In genomic region chr1:113811888-113812660, GRCh38 we compare ENCODE assay signal across 8 cellular contexts. TPM values are rescaled to one million over a fixed set of nuclear protein-coding genes. Genes with fewer than 3 reads are reported as not detected.
DNase-seq lines count a peak whose midpoint lies in the region; ATAC-seq and TF ChIP-seq lines count a peak whose summit lies in the region.

TSS of gene RSBN1 (minus strand) at chr1:113812476. CDS start at chr1:113812412, 64 bp downstream.

- H3K4me1 ChIP-seq in spleen = peaks cover 21 to 52% (median 43%) of the 10 kb centered on the region in 6 donors

- H3K9me3 ChIP-seq in spleen = no peaks in the 10 kb centered on the region

- H3K4me3 ChIP-seq in spleen = peak within 1 kb of the TSS; percentile 66 to 95 (median 76)

- TF ChIP-seq POLR2A in GM18951 (IDR thresholded peaks at IDR 0.05; ENCODE audit: extremely low read depth, insufficient read depth, insufficient read length) (peak; percentile 86), spleen (IDR thresholded peaks at IDR 0.05) (peak in 2 of 3 donors; percentile 71 to 79)

- peak within 1 kb of the TSS; percentile 93 for H3K27ac Mint-ChIP-seq in activated B cell treated with CpG ODN at 0.5 μM for 24 hours
- peak within 1 kb of the TSS; percentile 87 to 99 (median 99) for H3K27ac Mint-ChIP-seq in immature natural killer cell

- H3K36me3 Mint-ChIP-seq in activated B cell treated with CpG ODN at 0.5 μM for 24 hours (ENCODE audit: low read depth) = peaks cover 25% of the 10 kb centered on the region
- H3K36me3 Mint-ChIP-seq in immature natural killer cell = peaks cover 8 to 14% (median 10%) of the 10 kb centered on the region in 3 donors

- CTCF ChIA-PET in activated B cell treated with CpG ODN at 0.5 μM for 24 hours (lab: Charles Lee) = interaction anchor here (1.0 kb wide), 2 partner anchors 24 to 52 kb away, joined by 4 to 5 read pairs; no protein-coding TSS in a partner anchor

- in situ Hi-C loops in GM18951 (cut with MboI; ENCODE audit: low sequenced_read_pairs, unreplicated experiment) = no loop called here

- H3K4me1 Mint-ChIP-seq in activated B cell treated with CpG ODN at 0.5 μM for 24 hours (peaks cover 41% of the 10 kb centered on the region), immature natural killer cell (peaks cover 46 to 57% of the 10 kb centered on the region in 2 donors)

- POLR2A ChIA-PET in activated B cell treated with CpG ODN at 0.5 μM for 24 hours (lab: Charles Lee) = interaction anchor here (0.5 to 3.1 kb wide), 25 partner anchors 9 to 1207 kb away, joined by 3 to 78 read pairs (median 4); partner anchors contain the start of genes AP4B1, DCLRE1B, HIPK1 and NRAS

- 0 to 1% (median 0%) methylated on average over 53 to 82 of the region's 82 CpGs for WGBS in spleen, 5 donors

- intact Hi-C loops in activated B cell treated with CpG ODN at 0.5 μM for 24 hours (cut with micrococcal nuclease) (loop anchor here (1.0 to 5.0 kb wide), 18 partner anchors 15 to 1193 kb away; partner anchors contain the start of genes BCAS2, CAPZA1, CSDE1 and DCLRE1B), spleen (cut with DNase I; ENCODE audit: low total_unique reads) (loop anchor here (10.0 kb wide), 1 partner anchor 47 kb away; no protein-coding TSS in a partner anchor)

- H3K9me3 Mint-ChIP-seq in activated B cell treated with CpG ODN at 0.5 μM for 24 hours = no peaks in the 10 kb centered on the region
- H3K9me3 Mint-ChIP-seq in immature natural killer cell = no peaks in the 10 kb centered on the region

- ATAC-seq in HG03196 (IDR thresholded peaks at IDR 0.05; ENCODE audit: unreplicated experiment) (peak; percentile 95), activated B cell treated with CpG ODN at 0.5 μM for 24 hours (ENCODE audit: low read depth) (peak; percentile 94)

- H3K27me3 Mint-ChIP-seq in activated B cell treated with CpG ODN at 0.5 μM for 24 hours = no peaks in the 10 kb centered on the region
- H3K27me3 Mint-ChIP-seq in immature natural killer cell (ENCODE audit: low read depth in 3 of 3) = peaks cover 4 to 13% (median 5%) of the 10 kb centered on the region in 3 donors

- no peak for TF ChIP-seq CTCF in activated B cell treated with CpG ODN at 0.5 μM for 24 hours (IDR thresholded peaks at IDR 0.05)
- TF ChIP-seq CTCF in spleen (IDR thresholded peaks at IDR 0.05 in 8 of 11, conservative IDR thresholded peaks at IDR 0.05 in 3 of 11) = peak in 7 of 11 experiments; percentile 19 to 71 (median 35)

- no peaks in the 10 kb centered on the region for H3K27me3 ChIP-seq in spleen (replicated peaks in 1 of 7)

- peak within 1 kb of the TSS; percentile 93 for H3K27ac ChIP-seq in caudate nucleus (ENCODE audit: low read depth, low read length)
- peak within 1 kb of the TSS; percentile 94 to 98 (median 96) for H3K27ac ChIP-seq in spleen

- H3K4me3 Mint-ChIP-seq in activated B cell treated with CpG ODN at 0.5 μM for 24 hours = peak within 1 kb of the TSS; percentile 94
- peak within 1 kb of the TSS; percentile 94 to 99 (median 97) for H3K4me3 Mint-ChIP-seq in immature natural killer cell

- DNase-seq in AG08396 (ENCODE audit: low spot score) (peak; percentile 95), NCI-H345 (lab: John Stamatoyannopoulos, UW) (peak; percentile 100), activated B cell treated with CpG ODN at 0.5 μM for 24 hours (peak; percentile 95), caudate nucleus (lab: John Stamatoyannopoulos, UW) (peak; percentile 81 to 100 (median 98)), immature natural killer cell (peak; percentile 97), spleen (peak; percentile 100)

- peaks cover 0 to 27% (median 5%) of the 10 kb centered on the region in 6 donors for H3K36me3 ChIP-seq in spleen

RNA-seq across cellular contexts. Expression of gene RSBN1, which starts in this region (rescaled TPM):
- total RNA-seq in activated B cell treated with CpG ODN at 0.5 μM for 24 hours (26.4 and 29.1 TPM in 2 replicates), spleen (10 to 100 TPM; 24.2 to 34.0 (median 29.1) TPM)
- polyA plus RNA-seq in immature natural killer cell (10 to 100 TPM; 26.4 to 30.6 (median 30.2) TPM), spleen (1 to 10 TPM; 5.4 to 7.0 (median 6.0) TPM)

Comparison
In these comparisons a context has a peak if more than half of its experiments do, and no peak if none do; other contexts are left out.
1. Peak in every context shown above with its lines: DNase-seq, ATAC-seq, H3K4me3 ChIP-seq and H3K27ac ChIP-seq.